Comparison of ENCODE assay signal across 10 cellular contexts in the genomic region with DNA sequence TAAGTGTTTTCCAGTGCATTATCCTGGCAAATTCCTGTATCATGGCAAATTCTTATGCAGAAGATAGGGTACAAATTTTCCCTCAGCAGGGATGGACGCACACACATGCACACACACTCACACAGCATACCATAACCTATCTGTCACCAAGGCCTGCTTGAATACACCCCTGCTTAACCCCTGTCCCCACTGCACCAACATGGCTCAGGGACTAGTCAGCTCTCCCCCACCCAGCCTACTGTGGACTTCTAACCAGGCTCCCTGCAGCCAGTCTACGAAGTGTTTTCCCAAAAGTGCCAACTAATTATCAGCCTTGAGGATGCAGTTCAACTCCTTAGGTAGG.
DNase-seq lines count a peak whose midpoint lies in the region; ATAC-seq and TF ChIP-seq lines count a peak whose summit lies in the region.
"Had no signal": no experiment of that assay in that cellular context is flagged by ENCODE, and none has a peak within 500 bp of the region (broad histone marks: within the 10 kb centered on the region; RNA-seq: fewer than 3 reads in every experiment).

No MANE protein-coding gene starts in this region.

- ATAC-seq in left ventricle myocardium superior (no peak), left lobe of liver (no peak), GM21529 (IDR thresholded peaks at IDR 0.05; ENCODE audit: unreplicated experiment) (no peak)

- TF ChIP-seq POLR2A in uterus (IDR thresholded peaks at IDR 0.05): no peak

- peak overlapping the region; percentile 81 for H3K27ac ChIP-seq in left ventricle myocardium inferior (replicated peaks)
- H3K27ac ChIP-seq in uterus: peak overlapping the region; percentile 58 to 74

- H3K4me1 ChIP-seq in left ventricle myocardium inferior: peaks cover 87% of the 10 kb centered on the region
- no peaks in the 10 kb centered on the region for H3K4me1 ChIP-seq in uterus

- intact Hi-C loops in left ventricle myocardium inferior (cut with micrococcal nuclease): loop anchor here (10.0 kb wide), 1 partner anchor 56 kb away; no protein-coding TSS in a partner anchor
- intact Hi-C loops in left ventricle myocardium superior (cut with micrococcal nuclease): no loop called here
- intact Hi-C loops in uterus (cut with DNase I; ENCODE audit: low total_unique reads): no loop called here

- TF ChIP-seq CTCF in left ventricle myocardium inferior (IDR thresholded peaks at IDR 0.05; ENCODE audit: borderline replicate concordance): no peak
- no peak for TF ChIP-seq CTCF in astrocyte of the spinal cord (IDR thresholded peaks at IDR 0.05; ENCODE audit: low read depth, low read length)
- TF ChIP-seq CTCF in uterus (IDR thresholded peaks at IDR 0.05): no peak

- no peaks in the 10 kb centered on the region for H3K27me3 ChIP-seq in left ventricle myocardium inferior (ENCODE audit: low read depth)
- no peaks in the 10 kb centered on the region for H3K27me3 ChIP-seq in uterus

- in situ Hi-C loops in astrocyte of the spinal cord (cut with HindIII; ENCODE audit: low sequenced_read_pairs): no loop called here

- H3K9me3 ChIP-seq in left ventricle myocardium inferior (replicated peaks) (no peaks in the 10 kb centered on the region), uterus (no peaks in the 10 kb centered on the region)

- DNase-seq in left ventricle myocardium inferior (no peak), left ventricle myocardium superior (no peak), astrocyte of the spinal cord (ENCODE audit: low read depth, low spot score) (peak; percentile 22), islet precursor cell (peak; percentile 68), uterus (no peak), left lobe of liver (ENCODE audit: low spot score) (no peak), NCI-H1105 (lab: John Stamatoyannopoulos, UW) (no peak)
- DNase-seq: activated CD4-positive, alpha-beta T cell treated with anti-CD3 and anti-CD28 coated beads for 48 hours had no signal

- H3K4me3 ChIP-seq in left ventricle myocardium inferior (no peak overlapping the region), astrocyte of the spinal cord (ENCODE audit: low read depth, low read length) (no peak overlapping the region), uterus (no peak overlapping the region)
- H3K4me3 ChIP-seq: skin epidermis had no signal

- H3K36me3 ChIP-seq in left ventricle myocardium inferior: no peaks in the 10 kb centered on the region
- H3K36me3 ChIP-seq in uterus: no peaks in the 10 kb centered on the region

Comparison
In these comparisons a context has a peak if more than half of its experiments do, and no peak if none do; other contexts are left out.
1. DNase-seq: peak in astrocyte of the spinal cord (single experiment) and islet precursor cell (single experiment); none in left ventricle myocardium inferior (single experiment), left ventricle myocardium superior (single experiment), uterus (0 of 2), left lobe of liver (single experiment) and NCI-H1105 (single experiment).